In the genomic region with DNA sequence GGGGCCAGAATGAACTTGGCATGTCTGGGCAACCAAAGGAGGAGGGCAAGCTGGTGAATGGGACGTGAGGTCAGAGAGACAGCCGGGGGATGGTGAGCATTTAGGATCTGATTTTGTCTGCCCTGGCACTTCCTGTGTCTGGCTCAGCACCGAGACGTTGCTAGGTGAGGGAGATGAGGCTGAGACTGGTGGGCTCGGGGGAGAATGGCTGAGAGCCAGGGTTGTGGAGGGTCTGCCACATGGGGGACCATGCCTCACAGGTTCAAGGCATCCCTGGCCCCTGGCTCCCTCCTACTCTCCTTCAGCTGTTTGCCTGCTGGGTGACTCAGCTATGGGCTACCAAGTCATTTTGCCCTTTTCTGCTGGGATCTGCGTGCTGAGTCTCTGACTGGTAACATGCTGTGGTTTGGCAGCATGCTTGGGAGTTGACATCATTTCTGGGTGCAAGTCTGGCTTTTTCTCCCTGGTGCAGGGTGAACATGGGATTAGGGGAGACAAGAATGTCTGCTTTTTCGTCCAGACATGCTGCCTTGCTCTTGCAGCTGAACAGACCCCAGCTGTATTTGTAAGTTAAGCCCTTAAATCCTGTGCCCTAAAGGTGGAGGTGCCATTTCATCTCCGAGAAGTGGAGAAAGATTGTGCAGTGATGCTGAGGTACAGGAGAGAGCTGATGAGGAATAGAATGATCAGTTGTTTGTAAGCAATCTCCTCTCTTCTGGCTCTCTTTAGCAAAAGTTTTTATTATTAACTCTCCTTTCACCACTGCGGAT, we compare ENCODE assay signal across 2 cellular contexts.
TF ChIP-seq lines count a peak whose summit lies in the region.

No MANE protein-coding gene starts in this region.

TF ChIP-seq in WTC11, 78 proteins besides CTCF, POLR2A, EP300 and RAD21:
- TF ChIP-seq, protein P1, sequence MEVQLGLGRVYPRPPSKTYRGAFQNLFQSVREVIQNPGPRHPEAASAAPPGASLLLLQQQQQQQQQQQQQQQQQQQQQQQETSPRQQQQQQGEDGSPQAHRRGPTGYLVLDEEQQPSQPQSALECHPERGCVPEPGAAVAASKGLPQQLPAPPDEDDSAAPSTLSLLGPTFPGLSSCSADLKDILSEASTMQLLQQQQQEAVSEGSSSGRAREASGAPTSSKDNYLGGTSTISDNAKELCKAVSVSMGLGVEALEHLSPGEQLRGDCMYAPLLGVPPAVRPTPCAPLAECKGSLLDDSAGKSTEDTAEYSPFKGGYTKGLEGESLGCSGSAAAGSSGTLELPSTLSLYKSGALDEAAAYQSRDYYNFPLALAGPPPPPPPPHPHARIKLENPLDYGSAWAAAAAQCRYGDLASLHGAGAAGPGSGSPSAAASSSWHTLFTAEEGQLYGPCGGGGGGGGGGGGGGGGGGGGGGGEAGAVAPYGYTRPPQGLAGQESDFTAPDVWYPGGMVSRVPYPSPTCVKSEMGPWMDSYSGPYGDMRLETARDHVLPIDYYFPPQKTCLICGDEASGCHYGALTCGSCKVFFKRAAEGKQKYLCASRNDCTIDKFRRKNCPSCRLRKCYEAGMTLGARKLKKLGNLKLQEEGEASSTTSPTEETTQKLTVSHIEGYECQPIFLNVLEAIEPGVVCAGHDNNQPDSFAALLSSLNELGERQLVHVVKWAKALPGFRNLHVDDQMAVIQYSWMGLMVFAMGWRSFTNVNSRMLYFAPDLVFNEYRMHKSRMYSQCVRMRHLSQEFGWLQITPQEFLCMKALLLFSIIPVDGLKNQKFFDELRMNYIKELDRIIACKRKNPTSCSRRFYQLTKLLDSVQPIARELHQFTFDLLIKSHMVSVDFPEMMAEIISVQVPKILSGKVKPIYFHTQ (CRISPR knock-in tag; IDR thresholded peaks at IDR 0.05) = no peak
- TF ChIP-seq, protein P2, sequence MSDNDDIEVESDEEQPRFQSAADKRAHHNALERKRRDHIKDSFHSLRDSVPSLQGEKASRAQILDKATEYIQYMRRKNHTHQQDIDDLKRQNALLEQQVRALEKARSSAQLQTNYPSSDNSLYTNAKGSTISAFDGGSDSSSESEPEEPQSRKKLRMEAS (CRISPR knock-in tag; IDR thresholded peaks at IDR 0.05) = no peak
- TF ChIP-seq MXD4 (CRISPR knock-in tag; IDR thresholded peaks at IDR 0.05; ENCODE audit: borderline replicate concordance) = no peak
- no peak for TF ChIP-seq ZNF317 (CRISPR knock-in tag; IDR thresholded peaks at IDR 0.05; ENCODE audit: borderline replicate concordance, low read depth)
- no peak for TF ChIP-seq JUN (CRISPR knock-in tag; IDR thresholded peaks at IDR 0.05)
- no peak for TF ChIP-seq ATF1 (CRISPR knock-in tag; IDR thresholded peaks at IDR 0.05)
- TF ChIP-seq ZNF138 (CRISPR knock-in tag; conservative IDR thresholded peaks at IDR 0.05) = no peak

TF ChIP-seq in H1, 55 proteins besides CTCF, POLR2A, EP300 and RAD21:
- TF ChIP-seq TBP (IDR thresholded peaks at IDR 0.05; ENCODE audit: low read depth, low read length) (no peak), EZH2 (IDR thresholded peaks at IDR 0.05; ENCODE audit: low read depth, low read length, severe bottlenecking) (no peak), MAFK (IDR thresholded peaks at IDR 0.05; ENCODE audit: low read depth, low read length) (no peak), TEAD4 (IDR thresholded peaks at IDR 0.05; ENCODE audit: low read depth, low read length) (no peak)
